In the genomic region with DNA sequence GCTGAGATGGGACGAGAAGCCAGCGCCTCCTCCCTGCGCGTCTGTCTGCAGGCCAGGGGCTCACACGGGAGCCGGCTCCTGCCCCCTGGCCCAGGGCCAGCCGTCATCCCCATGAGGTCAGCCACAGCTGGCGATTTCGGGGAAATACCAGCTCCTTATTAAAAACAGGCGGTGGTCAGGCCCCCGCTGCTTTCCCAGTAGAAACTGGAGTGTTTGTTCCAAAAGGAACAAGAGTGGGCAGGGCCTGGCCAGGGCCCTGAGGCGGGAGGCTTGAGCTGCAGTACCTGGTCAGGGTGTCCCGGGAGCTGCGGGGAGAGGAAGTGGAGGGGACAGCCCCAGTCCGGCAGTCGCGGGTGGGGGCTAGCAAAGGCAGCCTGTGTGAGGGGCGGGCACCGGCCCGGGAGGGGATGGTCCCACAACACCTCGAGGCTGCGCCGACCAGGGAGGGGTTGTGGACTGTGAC, we compare ENCODE assay signal across 8 cellular contexts. TPM values are rescaled to one million over a fixed set of nuclear protein-coding genes. Genes with fewer than 3 reads are reported as not detected.
DNase-seq lines count a peak whose midpoint lies in the region; TF ChIP-seq lines count a peak whose summit lies in the region.

No MANE protein-coding gene starts in this region.

- H2AFZ ChIP-seq in OCI-LY1 (ENCODE audit: low read length) = peak overlapping the region; percentile 82
- H2AFZ ChIP-seq in mesenchymal stem cell (ENCODE audit: low read depth, low read length) = peak overlapping the region; percentile 100

- peak overlapping the region; percentile 65 to 85 for H3K4ac ChIP-seq in mesenchymal stem cell (ENCODE audit: low read depth in 1 of 2, low read length in 2 of 2)

- H2BK5ac ChIP-seq in mesenchymal stem cell (ENCODE audit: low read depth, low read length, poor library complexity, severe bottlenecking) = no peak overlapping the region

- peak overlapping the region; percentile 6 for H2BK15ac ChIP-seq in mesenchymal stem cell (ENCODE audit: low read depth, poor library complexity, severe bottlenecking)

- peak overlapping the region; percentile 66 for H3K4me2 ChIP-seq in OCI-LY1 (ENCODE audit: low read length)
- H3K4me2 ChIP-seq in mesenchymal stem cell (ENCODE audit: low read length, poor library complexity, severe bottlenecking) = peak overlapping the region; percentile 79

- H3K23ac ChIP-seq in mesenchymal stem cell (ENCODE audit: low read length in 2 of 2) = no peak overlapping the region

- H3F3A ChIP-seq in OCI-LY1 (ENCODE audit: insufficient read depth, low read length) = no peaks in the 10 kb centered on the region

- peak overlapping the region; percentile 99 for H4K8ac ChIP-seq in mesenchymal stem cell (ENCODE audit: low read length)

- H3K79me2 ChIP-seq in OCI-LY1 (ENCODE audit: insufficient read depth, low read length) = no peaks in the 10 kb centered on the region

- TF ChIP-seq CTCF in OCI-LY1 (IDR thresholded peaks at IDR 0.05; ENCODE audit: low read length) (no peak), tibial nerve (IDR thresholded peaks at IDR 0.05) (no peak)

- no peaks in the 10 kb centered on the region for H4K20me1 ChIP-seq in OCI-LY1 (ENCODE audit: insufficient read depth, low read length)

- H3K27me3 ChIP-seq in OCI-LY1 (ENCODE audit: insufficient read depth, low read length) (no peaks in the 10 kb centered on the region), mesenchymal stem cell (ENCODE audit: control insufficient read depth in 1 of 2, insufficient read depth in 1 of 2, low read length in 2 of 2) (no peaks in the 10 kb centered on the region), tibial nerve (no peaks in the 10 kb centered on the region)
- no peaks in the 10 kb centered on the region for H3K27me3 ChIP-seq in effector memory CD4-positive, alpha-beta T cell (replicated peaks; ENCODE audit: control insufficient read depth, insufficient read depth, low read length, poor library complexity, severe bottlenecking)

- DNase-seq in EL (peak; percentile 73), GOT3 (lab: John Stamatoyannopoulos, UW) (peak; percentile 49), mesenchymal stem cell (peak; percentile 75), tibial nerve (ENCODE audit: low spot score in 2 of 2) (peak; percentile 72 to 81), NCI-H2196 treated with DMSO at 0.1 percent for 48 hours (lab: John Stamatoyannopoulos, UW; ENCODE audit: unreplicated experiment) (no peak), NCI-H510A treated with DMSO at 0.1 percent for 48 hours (lab: John Stamatoyannopoulos, UW) (no peak)
- DNase-seq in effector memory CD4-positive, alpha-beta T cell = no peak

- H2BK120ac ChIP-seq in mesenchymal stem cell (ENCODE audit: low read depth, low read length) = peak overlapping the region; percentile 83

- H2BK12ac ChIP-seq in mesenchymal stem cell (ENCODE audit: low read length in 2 of 2) = peak overlapping the region in 1 of 2 experiments; percentile 54

- H3K36me3 ChIP-seq in OCI-LY1 (ENCODE audit: insufficient read depth, low read length) (no peaks in the 10 kb centered on the region), mesenchymal stem cell (ENCODE audit: control insufficient read depth in 1 of 2, insufficient read depth in 2 of 2, low read depth in 1 of 2, low read length in 2 of 2) (no peaks in the 10 kb centered on the region), tibial nerve (no peaks in the 10 kb centered on the region)
- no peaks in the 10 kb centered on the region for H3K36me3 ChIP-seq in effector memory CD4-positive, alpha-beta T cell (ENCODE audit: control insufficient read depth, insufficient read depth, low read length)

- H4K91ac ChIP-seq in mesenchymal stem cell (ENCODE audit: low read length) = peak overlapping the region; percentile 91

- no peak overlapping the region for H2AK5ac ChIP-seq in mesenchymal stem cell (ENCODE audit: low read length, severe bottlenecking)

- H3K9me2 ChIP-seq in OCI-LY1 (ENCODE audit: low read depth, low read length) = no peaks in the 10 kb centered on the region

- peak overlapping the region; percentile 60 for H3K4me3 ChIP-seq in OCI-LY1 (ENCODE audit: low read depth, low read length, poor library complexity, severe bottlenecking)
- H3K4me3 ChIP-seq in effector memory CD4-positive, alpha-beta T cell (ENCODE audit: insufficient read depth, low read depth, low read length, poor library complexity, severe bottlenecking) = peak overlapping the region; percentile 54
- peak overlapping the region; percentile 60 to 69 for H3K4me3 ChIP-seq in mesenchymal stem cell (ENCODE audit: insufficient read depth in 1 of 2, low read depth in 1 of 2, low read length in 2 of 2)
- H3K4me3 ChIP-seq in tibial nerve = peak overlapping the region; percentile 36 to 69 (median 51)

- H3K9ac ChIP-seq in OCI-LY1 (ENCODE audit: low read length) = peak overlapping the region; percentile 60
- H3K9ac ChIP-seq in mesenchymal stem cell (ENCODE audit: low read length) = peak overlapping the region; percentile 87

- WGBS in mesenchymal stem cell = 9% methylated on average over 23 of the region's 23 CpGs
- WGBS in tibial nerve, 2 donors = 0 to 3% methylated on average over 7 to 20 of the region's 23 CpGs

- H3K4me1 ChIP-seq in OCI-LY1 (ENCODE audit: insufficient read depth, low read length, severe bottlenecking) (peaks cover 13% of the 10 kb centered on the region), mesenchymal stem cell (ENCODE audit: control insufficient read depth, insufficient read depth, low read depth, low read length) (peaks cover 17% of the 10 kb centered on the region), tibial nerve (peaks cover 0 to 44% (median 11%) of the 10 kb centered on the region in 4 donors)
- H3K4me1 ChIP-seq in effector memory CD4-positive, alpha-beta T cell (ENCODE audit: control insufficient read depth, insufficient read depth, low read length, poor library complexity, severe bottlenecking) = peaks cover 9% of the 10 kb centered on the region

- peak overlapping the region in 1 of 2 experiments; percentile 83 for H3K14ac ChIP-seq in mesenchymal stem cell (ENCODE audit: low read length in 2 of 2)

- peaks cover 6% of the 10 kb centered on the region; the same call in 1 of the 2 replicates for H3K9me3 ChIP-seq in OCI-LY1 (ENCODE audit: low read length)
- no peaks in the 10 kb centered on the region for H3K9me3 ChIP-seq in effector memory CD4-positive, alpha-beta T cell (ENCODE audit: control insufficient read depth, low read length)
- peaks cover 23% of the 10 kb centered on the region for H3K9me3 ChIP-seq in mesenchymal stem cell (ENCODE audit: control insufficient read depth, low read length)
- peaks cover 0 to 30% (median 4%) of the 10 kb centered on the region in 4 donors for H3K9me3 ChIP-seq in tibial nerve

- H3K79me1 ChIP-seq in mesenchymal stem cell (replicated peaks; ENCODE audit: low read length, poor library complexity, severe bottlenecking) = no peaks in the 10 kb centered on the region

- H3K27ac ChIP-seq in OCI-LY1 (ENCODE audit: low read depth, low read length, poor library complexity, severe bottlenecking) = no peak overlapping the region
- peak overlapping the region; percentile 8 for H3K27ac ChIP-seq in effector memory CD4-positive, alpha-beta T cell (ENCODE audit: insufficient read depth, low read length, poor library complexity, severe bottlenecking)
- peak overlapping the region; percentile 47 for H3K27ac ChIP-seq in mesenchymal stem cell (ENCODE audit: low read length, poor library complexity, severe bottlenecking)
- H3K27ac ChIP-seq in tibial nerve = peak overlapping the region; percentile 77 to 88 (median 78)

- TF ChIP-seq EP300 in tibial nerve (IDR thresholded peaks at IDR 0.05) = peak; percentile 67 to 88

- H3K18ac ChIP-seq in mesenchymal stem cell (ENCODE audit: low read depth in 1 of 2, low read length in 2 of 2) = peak overlapping the region; percentile 90 to 97

- no peak for TF ChIP-seq POLR2A in tibial nerve (IDR thresholded peaks at IDR 0.05)

RNA-seq across cellular contexts. Expression of a gene that starts 17.8 kb away (rescaled TPM):
- polyA plus RNA-seq in mesenchymal stem cell (2013, experiment 1 of 2) = 0.25 TPM
- 0.14 TPM for polyA plus RNA-seq in mesenchymal stem cell (2013, experiment 2 of 2)
- 10 to 100 TPM in 1 of 4 donors, 1 to 10 TPM in 3; 5.4 to 17.1 (median 8.6) TPM for total RNA-seq in tibial nerve

RNA-seq across cellular contexts. Expression of a gene that starts 32.1 kb away (rescaled TPM):
- polyA plus RNA-seq in mesenchymal stem cell (2013, experiment 1 of 2) = 0.15 TPM
- polyA plus RNA-seq in mesenchymal stem cell (2013, experiment 2 of 2) = 0.27 TPM
- total RNA-seq in tibial nerve = 10 to 100 TPM in 3 of 4 donors, 1 to 10 TPM in 1; 8.1 to 14.3 (median 13.6) TPM

Comparison
In these comparisons a context has a peak if more than half of its experiments do, and no peak if none do; other contexts are left out.
1. DNase-seq: peak in EL (single experiment), GOT3 (single experiment), mesenchymal stem cell (single experiment) and tibial nerve (2 of 2); none in effector memory CD4-positive, alpha-beta T cell (0 of 3), NCI-H2196 treated with DMSO at 0.1 percent for 48 hours (single experiment) and NCI-H510A treated with DMSO at 0.1 percent for 48 hours (single experiment).
2. Peak in every context shown above with its lines, with median percentiles within 50 percentile points of each other: H3K4me3 ChIP-seq.